Comparison of ENCODE assay signal across 1 cellular context in genomic region chr10:112585052-112585451, GRCh38.
A peak's percentile ranks its signal among the peaks of the same experiment; 100 is the strongest.
TF ChIP-seq lines count a peak whose summit lies in the region.

No MANE protein-coding gene starts in this region.

TF ChIP-seq in SK-N-SH, 30 proteins besides CTCF, POLR2A, EP300 and RAD21 (continued from another document):
- TF ChIP-seq MAX (IDR thresholded peaks at IDR 0.05; ENCODE audit: low read depth) (0 out of 2 replicates have a peak, but pooled peaks have one; percentile 17), POLR2AphosphoS5 (IDR thresholded peaks at IDR 0.05; ENCODE audit: low read depth, low read length) (no peak), RFX5 (IDR thresholded peaks at IDR 0.05; ENCODE audit: low read length) (no peak), ZBTB33 (IDR thresholded peaks at IDR 0.05; ENCODE audit: borderline replicate concordance, low read depth) (no peak), CHD2 (IDR thresholded peaks at IDR 0.05; ENCODE audit: low read length, partially characterized antibody) (no peak), FOXJ3 (CRISPR knock-in tag; IDR thresholded peaks at IDR 0.05) (no peak)
